13 cellular contexts compared by ENCODE assay signal in the genomic region with DNA sequence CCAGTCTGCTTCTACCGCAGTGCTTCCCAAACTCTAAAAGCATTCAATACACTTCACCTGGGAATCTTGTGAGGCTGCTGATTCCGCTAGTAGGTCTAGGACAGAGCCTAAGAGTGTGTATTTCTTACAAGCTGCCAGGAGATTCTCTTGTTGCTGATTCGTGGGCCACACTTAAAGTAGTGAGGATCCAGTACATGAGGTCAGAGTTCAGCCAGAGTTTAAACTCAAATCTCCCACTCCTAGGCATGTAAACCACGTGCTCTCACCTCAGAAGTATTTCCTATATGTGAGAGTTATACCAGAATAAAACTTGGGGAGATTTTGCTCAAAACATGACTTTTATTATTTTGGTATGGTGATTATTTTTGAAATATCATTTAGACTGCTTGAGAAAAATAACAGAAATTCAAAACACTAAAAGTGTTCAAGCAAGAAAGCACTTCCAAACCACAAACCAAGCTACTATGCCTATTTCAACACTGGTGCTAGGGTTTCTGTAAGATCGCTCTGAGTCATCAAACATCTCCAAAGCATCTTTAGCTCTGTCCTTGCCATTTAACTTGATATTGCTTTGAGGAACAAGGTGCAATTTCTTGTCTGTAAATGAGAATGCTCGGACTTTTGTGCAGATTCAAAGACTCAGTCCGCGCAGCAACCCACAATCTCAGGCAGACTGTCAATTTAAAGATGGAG. TPM values are rescaled to one million over a fixed set of nuclear protein-coding genes. Genes with fewer than 3 reads are reported as not detected.
DNase-seq lines count a peak whose midpoint lies in the region; TF ChIP-seq lines count a peak whose summit lies in the region.
"Had no signal": no experiment of that assay in that cellular context is flagged by ENCODE, and none has a peak within 500 bp of the region (broad histone marks: within the 10 kb centered on the region; RNA-seq: fewer than 3 reads in every experiment).

No MANE protein-coding gene starts in this region.

- H3K4me3 ChIP-seq in choroid plexus epithelial cell (ENCODE audit: low read depth, low read length) (no peak overlapping the region), osteoblast (ENCODE audit: insufficient read depth, low read length) (no peak overlapping the region)

- H3K36me3 ChIP-seq in osteoblast (ENCODE audit: insufficient read depth, low read length), result no peaks in the 10 kb centered on the region

- H3K4me2 ChIP-seq in osteoblast (ENCODE audit: insufficient read depth, low read length), result peak overlapping the region; percentile 5

- peak; percentile 78 for DNase-seq in ELR (ENCODE audit: low read depth)
- DNase-seq in NCI-H226, result peak; percentile 60
- peak; percentile 95 for DNase-seq in choroid plexus epithelial cell (ENCODE audit: low read depth)
- DNase-seq in osteoblast (ENCODE audit: insufficient read length, low spot score, missing footprints), result peak; percentile 67
- DNase-seq in DMS153 treated with DMSO at 0.1 percent for 48 hours (lab: John Stamatoyannopoulos, UW; ENCODE audit: unreplicated experiment), result no peak
- no peak for DNase-seq in NCI-H2107 treated with DMSO at 0.1 percent for 48 hours (lab: John Stamatoyannopoulos, UW; ENCODE audit: unreplicated experiment)
- no peak for DNase-seq in 8988T
- no peak for DNase-seq in NCI-H748 treated with DMSO at 0.1 percent for 48 hours (lab: John Stamatoyannopoulos, UW)
- DNase-seq: activated effector memory CD4-positive, alpha-beta T cell treated with Interleukin-2 at 50 U/mL for 16 hours; effector memory CD8-positive, alpha-beta T cell; NCI-H1105 treated with DMSO at 0.1 percent for 48 hours; stimulated activated CD4-positive, alpha-beta T cell treated with anti-CD3 and anti-CD28 coated beads, Interleukin-4, amount 100 ng/mL, for 4 hours; substantia nigra had no signal

- no peaks in the 10 kb centered on the region for H3K79me2 ChIP-seq in osteoblast (ENCODE audit: insufficient read depth, low read length)

- H3K9me3 ChIP-seq in osteoblast (ENCODE audit: low read depth, low read length), result no peaks in the 10 kb centered on the region

- H4K20me1 ChIP-seq in osteoblast (ENCODE audit: insufficient read depth, low read length), result no peaks in the 10 kb centered on the region

- peaks cover 10% of the 10 kb centered on the region for H3K4me1 ChIP-seq in osteoblast (ENCODE audit: insufficient read depth, low read length)

- no peak overlapping the region for H2AFZ ChIP-seq in osteoblast (ENCODE audit: low read length)

- peaks cover 11% of the 10 kb centered on the region for H3K27me3 ChIP-seq in osteoblast (ENCODE audit: insufficient read depth, low read length)

- no peak for TF ChIP-seq CTCF in choroid plexus epithelial cell (conservative IDR thresholded peaks at IDR 0.05; ENCODE audit: low read depth, low read length)
- no peak for TF ChIP-seq CTCF in osteoblast (IDR thresholded peaks at IDR 0.05; ENCODE audit: extremely low read depth, low read depth, low read length)

- H3K27ac ChIP-seq in osteoblast (ENCODE audit: low read depth, low read length), result no peak overlapping the region

RNA-seq across cellular contexts. Expression of a gene that starts 59.7 kb away (rescaled TPM):
- total RNA-seq in osteoblast, result 10.5 and 13.3 TPM in 2 replicates

Comparison
In these comparisons a context has a peak if more than half of its experiments do, and no peak if none do; other contexts are left out.
1. DNase-seq: peak in ELR (single experiment), NCI-H226 (single experiment), choroid plexus epithelial cell (single experiment) and osteoblast (single experiment); none in DMS153 treated with DMSO at 0.1 percent for 48 hours (single experiment), NCI-H2107 treated with DMSO at 0.1 percent for 48 hours (single experiment), 8988T (single experiment) and NCI-H748 treated with DMSO at 0.1 percent for 48 hours (single experiment).